In genomic region chr5:94969174-94969573, GRCh38 we compare ENCODE assay signal across 9 cellular contexts.
DNase-seq lines count a peak whose midpoint lies in the region; ATAC-seq and TF ChIP-seq lines count a peak whose summit lies in the region.
"Had no signal": no experiment of that assay in that cellular context is flagged by ENCODE, and none has a peak within 500 bp of the region (broad histone marks: within the 10 kb centered on the region; RNA-seq: fewer than 3 reads in every experiment).

No MANE protein-coding gene starts in this region.

- H3K9ac ChIP-seq in mesendoderm (ENCODE audit: low read length) = no peak overlapping the region

- WGBS in mesendoderm (ENCODE audit: extremely low coverage, insufficient coverage, low lambda C conversion rate) = no CpG with 5 or more reads among the region's 3 CpGs
- WGBS in ovary, 3 donors = 32 to 44% (median 34%) methylated on average over 3 of the region's 3 CpGs

- no peak overlapping the region for H3K56ac ChIP-seq in mesendoderm (ENCODE audit: low read length)

- H4K5ac ChIP-seq in mesendoderm (ENCODE audit: low read length) = no peak overlapping the region

- TF ChIP-seq POLR2A in ovary (IDR thresholded peaks at IDR 0.05) = no peak

- H2BK5ac ChIP-seq in mesendoderm (ENCODE audit: low read length) = no peak overlapping the region

- no peak overlapping the region for H4K8ac ChIP-seq in mesendoderm (ENCODE audit: low read depth, low read length)

- no peak overlapping the region for H2BK120ac ChIP-seq in mesendoderm (ENCODE audit: low read depth, low read length)

- no peak overlapping the region for H3K27ac ChIP-seq in mesendoderm (ENCODE audit: low read depth, low read length)
- no peak overlapping the region for H3K27ac ChIP-seq in CD4-positive, alpha-beta memory T cell (ENCODE audit: low read depth, low read length)
- no peak overlapping the region for H3K27ac ChIP-seq in ovary

- H3K4me1 ChIP-seq in mesendoderm (ENCODE audit: control insufficient read depth, low read depth, low read length) = no peaks in the 10 kb centered on the region
- H3K4me1 ChIP-seq in CD4-positive, alpha-beta memory T cell (ENCODE audit: insufficient read depth, low read length) = no peaks in the 10 kb centered on the region
- no peaks in the 10 kb centered on the region for H3K4me1 ChIP-seq in ovary (ENCODE audit: insufficient read depth)

- no peak overlapping the region for H2AK5ac ChIP-seq in mesendoderm (ENCODE audit: low read length)

- TF ChIP-seq CTCF in ovary (IDR thresholded peaks at IDR 0.05) = no peak

- no peaks in the 10 kb centered on the region for H3K79me1 ChIP-seq in mesendoderm (ENCODE audit: low read length)

- intact Hi-C loops in CD4-positive, alpha-beta memory T cell (cut with micrococcal nuclease) = no loop called here
- intact Hi-C loops in ovary (cut with DNase I) = no loop called here

- POLR2A ChIA-PET in CD4-positive, alpha-beta memory T cell (lab: Charles Lee; ENCODE audit: partially characterized antibody) = no interaction called here
- POLR2A ChIA-PET in activated CD8-positive, alpha-beta T cell treated with anti-CD3 and anti-CD28 coated beads, Interleukin-2, amount 10 ng/mL, durations not matched to agents 7 days and 5 days (lab: Charles Lee) = no interaction called here

- no peaks in the 10 kb centered on the region for H3K79me2 ChIP-seq in mesendoderm (ENCODE audit: control insufficient read depth, insufficient read depth, low read length)

- peaks cover 0 to 6% of the 10 kb centered on the region in 2 donors for H3K27me3 Mint-ChIP-seq in CD4-positive, alpha-beta memory T cell
- no peaks in the 10 kb centered on the region for H3K27me3 Mint-ChIP-seq in activated CD8-positive, alpha-beta T cell treated with anti-CD3 and anti-CD28 coated beads, Interleukin-2, amount 10 ng/mL, durations not matched to agents 7 days and 5 days (ENCODE audit: low read depth)
- H3K27me3 Mint-ChIP-seq: activated CD4-positive, alpha-beta T cell treated with anti-CD3 and anti-CD28 coated beads, Interleukin-2, amount 10 ng/mL, durations not matched to agents 7 days and 5 days had no signal

- no peak overlapping the region for H3K4me3 Mint-ChIP-seq in CD4-positive, alpha-beta memory T cell
- no peak overlapping the region for H3K4me3 Mint-ChIP-seq in activated CD8-positive, alpha-beta T cell treated with anti-CD3 and anti-CD28 coated beads, Interleukin-2, amount 10 ng/mL, durations not matched to agents 7 days and 5 days
- H3K4me3 Mint-ChIP-seq: activated CD4-positive, alpha-beta T cell treated with anti-CD3 and anti-CD28 coated beads, Interleukin-2, amount 10 ng/mL, durations not matched to agents 7 days and 5 days had no signal

- CTCF ChIA-PET in CD4-positive, alpha-beta memory T cell (lab: Charles Lee; ENCODE audit: partially characterized antibody) = no interaction called here
- CTCF ChIA-PET in activated CD8-positive, alpha-beta T cell treated with anti-CD3 and anti-CD28 coated beads, Interleukin-2, amount 10 ng/mL, durations not matched to agents 7 days and 5 days (lab: Charles Lee) = interaction anchor here (1.0 kb wide), 1 partner anchor 52 kb away, joined by 3 read pairs; no protein-coding TSS in a partner anchor

- H3K9me3 Mint-ChIP-seq in CD4-positive, alpha-beta memory T cell = peaks cover 0 to 4% (median under 1%) of the 10 kb centered on the region in 8 donors
- H3K9me3 Mint-ChIP-seq in activated CD8-positive, alpha-beta T cell treated with anti-CD3 and anti-CD28 coated beads, Interleukin-2, amount 10 ng/mL, durations not matched to agents 7 days and 5 days (ENCODE audit: insufficient read depth) = no peaks in the 10 kb centered on the region
- H3K9me3 Mint-ChIP-seq: activated CD4-positive, alpha-beta T cell treated with anti-CD3 and anti-CD28 coated beads, Interleukin-2, amount 10 ng/mL, durations not matched to agents 7 days and 5 days had no signal

- H3K4me2 ChIP-seq in mesendoderm (ENCODE audit: low read length) = no peak overlapping the region

- no peak overlapping the region for H3K27ac Mint-ChIP-seq in CD4-positive, alpha-beta memory T cell
- H3K27ac Mint-ChIP-seq in activated CD8-positive, alpha-beta T cell treated with anti-CD3 and anti-CD28 coated beads, Interleukin-2, amount 10 ng/mL, durations not matched to agents 7 days and 5 days = no peak overlapping the region
- H3K27ac Mint-ChIP-seq: activated CD4-positive, alpha-beta T cell treated with anti-CD3 and anti-CD28 coated beads, Interleukin-2, amount 10 ng/mL, durations not matched to agents 7 days and 5 days had no signal

- H3K27me3 ChIP-seq in mesendoderm (ENCODE audit: insufficient read depth, low read length, poor library complexity) (no peaks in the 10 kb centered on the region), ovary (no peaks in the 10 kb centered on the region)
- H3K27me3 ChIP-seq in CD4-positive, alpha-beta memory T cell (ENCODE audit: insufficient read depth, low read length) = no peaks in the 10 kb centered on the region

- TF ChIP-seq EP300 in ovary (IDR thresholded peaks at IDR 0.05) = no peak

- H3K4me3 ChIP-seq in mesendoderm (ENCODE audit: low read length) = no peak overlapping the region
- H3K4me3 ChIP-seq in CD4-positive, alpha-beta memory T cell (ENCODE audit: low read length in 2 of 2) = no peak overlapping the region
- no peak overlapping the region for H3K4me3 ChIP-seq in ovary

- H3K36me3 Mint-ChIP-seq in CD4-positive, alpha-beta memory T cell = no peaks in the 10 kb centered on the region
- H3K36me3 Mint-ChIP-seq in activated CD8-positive, alpha-beta T cell treated with anti-CD3 and anti-CD28 coated beads, Interleukin-2, amount 10 ng/mL, durations not matched to agents 7 days and 5 days (ENCODE audit: low read depth) = no peaks in the 10 kb centered on the region

- no peak overlapping the region for H3K18ac ChIP-seq in mesendoderm (ENCODE audit: low read length)

- no peaks in the 10 kb centered on the region for H3K9me3 ChIP-seq in CD4-positive, alpha-beta memory T cell (ENCODE audit: control insufficient read depth in 1 of 2, low read length in 2 of 2)
- no peaks in the 10 kb centered on the region for H3K9me3 ChIP-seq in ovary

- DNase-seq in SW480 (ENCODE audit: low spot score) (peak; percentile 70), mesendoderm (peak; percentile 5), ovary (no peak)
- no peak for DNase-seq in CD4-positive, alpha-beta memory T cell
- DNase-seq in stimulated activated CD4-positive, alpha-beta T cell treated with anti-CD3 and anti-CD28 coated beads, Interleukin-4, amount 100 ng/mL, for 1 hour = no peak
- DNase-seq in activated CD8-positive, alpha-beta T cell treated with anti-CD3 and anti-CD28 coated beads, Interleukin-2, amount 10 ng/mL, durations not matched to agents 7 days and 5 days = no peak

- H3K4me1 Mint-ChIP-seq in CD4-positive, alpha-beta memory T cell = no peaks in the 10 kb centered on the region
- H3K4me1 Mint-ChIP-seq in activated CD8-positive, alpha-beta T cell treated with anti-CD3 and anti-CD28 coated beads, Interleukin-2, amount 10 ng/mL, durations not matched to agents 7 days and 5 days (ENCODE audit: low read depth) = no peaks in the 10 kb centered on the region
- H3K4me1 Mint-ChIP-seq: activated CD4-positive, alpha-beta T cell treated with anti-CD3 and anti-CD28 coated beads, Interleukin-2, amount 10 ng/mL, durations not matched to agents 7 days and 5 days had no signal

- H3K36me3 ChIP-seq in mesendoderm (ENCODE audit: control insufficient read depth, insufficient read depth, low read length) (no peaks in the 10 kb centered on the region), ovary (no peaks in the 10 kb centered on the region)
- H3K36me3 ChIP-seq in CD4-positive, alpha-beta memory T cell (ENCODE audit: insufficient read depth, low read length) = no peaks in the 10 kb centered on the region

- H3K23ac ChIP-seq in mesendoderm (ENCODE audit: low read length) = no peak overlapping the region

- no peak overlapping the region for H3K4ac ChIP-seq in mesendoderm (ENCODE audit: low read depth, low read length)

- ATAC-seq in GM18502 (IDR thresholded peaks at IDR 0.05; ENCODE audit: poor library complexity, unreplicated experiment) = peak; percentile 45
- ATAC-seq in HG03442 (IDR thresholded peaks at IDR 0.05; ENCODE audit: unreplicated experiment) = peak; percentile 43
- ATAC-seq in activated CD8-positive, alpha-beta T cell treated with anti-CD3 and anti-CD28 coated beads, Interleukin-2, amount 10 ng/mL, durations not matched to agents 7 days and 5 days = no peak

- no peak overlapping the region for H2BK15ac ChIP-seq in mesendoderm (replicated peaks; ENCODE audit: low read depth)

Comparison
In these comparisons a context has a peak if more than half of its experiments do, and no peak if none do; other contexts are left out.
1. DNase-seq: peak in SW480 (single experiment) and mesendoderm (single experiment); none in CD4-positive, alpha-beta memory T cell (0 of 5), stimulated activated CD4-positive, alpha-beta T cell treated with anti-CD3 and anti-CD28 coated beads, Interleukin-4, amount 100 ng/mL, for 1 hour (single experiment), ovary (0 of 5) and activated CD8-positive, alpha-beta T cell treated with anti-CD3 and anti-CD28 coated beads, Interleukin-2, amount 10 ng/mL, durations not matched to agents 7 days and 5 days (single experiment).